Comparison of ENCODE assay signal across 14 cellular contexts in the genomic region with DNA sequence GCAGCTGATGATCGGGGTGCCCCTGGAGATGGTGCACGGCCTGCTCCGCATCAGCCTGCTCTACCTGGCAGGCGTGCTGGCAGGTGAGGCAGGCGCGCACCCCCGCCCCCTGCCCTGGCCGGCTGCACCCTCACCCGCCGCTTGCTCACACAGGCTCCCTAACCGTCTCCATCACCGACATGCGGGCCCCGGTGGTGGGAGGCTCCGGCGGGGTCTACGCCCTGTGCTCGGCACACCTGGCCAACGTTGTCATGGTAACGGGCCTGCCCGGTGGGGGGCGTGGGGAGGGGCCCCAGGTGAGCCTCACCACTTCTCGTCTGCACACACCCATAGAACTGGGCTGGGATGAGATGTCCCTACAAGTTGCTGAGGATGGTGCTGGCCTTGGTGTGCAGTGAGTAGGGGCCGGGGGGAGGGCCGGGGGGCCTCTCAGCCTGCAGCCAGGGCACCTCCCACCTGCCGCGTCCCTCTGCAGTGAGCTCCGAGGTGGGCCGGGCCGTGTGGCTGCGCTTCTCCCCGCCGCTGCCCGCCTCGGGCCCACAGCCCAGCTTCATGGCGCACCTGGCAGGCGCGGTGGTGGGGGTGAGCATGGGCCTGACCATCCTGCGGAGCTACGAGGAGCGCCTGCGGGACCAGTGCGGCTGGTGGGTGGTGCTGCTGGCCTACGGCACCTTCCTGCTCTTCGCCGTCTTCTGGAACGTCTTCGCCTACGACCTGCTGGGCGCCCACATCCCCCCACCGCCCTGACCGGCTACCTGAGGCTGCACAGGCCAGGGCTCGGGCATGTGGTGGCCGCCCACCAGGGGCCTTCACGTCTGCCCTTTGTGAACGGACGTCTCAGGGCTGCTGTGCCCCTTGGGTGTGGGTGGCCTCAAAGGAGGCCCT. TPM values are rescaled to one million over a fixed set of nuclear protein-coding genes. Genes with fewer than 3 reads are reported as not detected.
DNase-seq lines count a peak whose midpoint lies in the region; ATAC-seq and TF ChIP-seq lines count a peak whose summit lies in the region.
"Had no signal": no experiment of that assay in that cellular context is flagged by ENCODE, and none has a peak within 500 bp of the region (broad histone marks: within the 10 kb centered on the region; RNA-seq: fewer than 3 reads in every experiment).

No MANE protein-coding gene starts in this region.

- H3K9me2 ChIP-seq in GM23338 (ENCODE audit: insufficient read depth): no peaks in the 10 kb centered on the region

- H3K4me3 Mint-ChIP-seq in GM23338: peak overlapping the region; percentile 36; the same call in 1 of the 3 replicates
- H3K4me3 Mint-ChIP-seq: activated T-helper 1 cell treated with anti-CD3 and anti-CD28 coated beads, Interleukin-12 subunit alpha, Interleukin-12 subunit beta, Interleukin-2, Interleukin-4 antibody, amounts not matched to agents 30 ng/mL and 10 ng/mL and 1 ng/mL, durations not matched to agents 14 hours and 24 hours and 36 hours had no signal

- peaks cover 20% of the 10 kb centered on the region for H3K27me3 Mint-ChIP-seq in GM23338 (ENCODE audit: insufficient read depth, low read depth, poor library complexity)
- H3K27me3 Mint-ChIP-seq: activated CD4-positive, alpha-beta memory T cell treated with anti-CD3 and anti-CD28 coated beads, Interleukin-2, amount 10 ng/mL, durations not matched to agents 7 days and 5 days had no signal

- peaks cover 31% of the 10 kb centered on the region for H3K4me1 Mint-ChIP-seq in GM23338

- peaks cover 33% of the 10 kb centered on the region for H3F3A ChIP-seq in GM23338 (replicated peaks; ENCODE audit: low read depth)

- H3K9me3 Mint-ChIP-seq in GM23338: no peaks in the 10 kb centered on the region; the same call in 1 of the 3 replicates
- H3K9me3 Mint-ChIP-seq: activated CD4-positive, alpha-beta memory T cell treated with anti-CD3 and anti-CD28 coated beads, Interleukin-2, amount 10 ng/mL, durations not matched to agents 7 days and 5 days; activated T-helper 1 cell treated with anti-CD3 and anti-CD28 coated beads, Interleukin-12 subunit alpha, Interleukin-12 subunit beta, Interleukin-2, Interleukin-4 antibody, amounts not matched to agents 30 ng/mL and 10 ng/mL and 1 ng/mL, durations not matched to agents 14 hours and 24 hours and 36 hours had no signal

- H3K36me3 ChIP-seq in GM23338 (ENCODE audit: insufficient read depth): no peaks in the 10 kb centered on the region; the same call in 1 of the 2 replicates

- H3K4me3 ChIP-seq in GM23338 (peak overlapping the region; percentile 48), epithelial cell of esophagus (ENCODE audit: low read length) (peak overlapping the region; percentile 30), coronary artery (no peak overlapping the region)
- H3K4me3 ChIP-seq: left ventricle myocardium inferior, pancreas had no signal

- TF ChIP-seq CTCF in 22Rv1 (IDR thresholded peaks at IDR 0.05) (no peak), GM23338 (conservative IDR thresholded peaks at IDR 0.05; ENCODE audit: low read depth in 2 of 2) (no peak), epithelial cell of esophagus (IDR thresholded peaks at IDR 0.05; ENCODE audit: insufficient read depth, low read depth, low read length, missing control alignments) (no peak), coronary artery (IDR thresholded peaks at IDR 0.05) (no peak)

- H3K4me1 ChIP-seq in GM23338 (ENCODE audit: insufficient read depth): peaks cover 11% of the 10 kb centered on the region; the same call in 1 of the 2 replicates

- peak overlapping the region; percentile 98 for H3K27ac ChIP-seq in 22Rv1
- no peak overlapping the region for H3K27ac ChIP-seq in GM23338 (ENCODE audit: low read depth)
- no peak overlapping the region for H3K27ac ChIP-seq in coronary artery
- H3K27ac ChIP-seq: left ventricle myocardium inferior, pancreas, WERI-Rb-1 had no signal

- peaks cover 23% of the 10 kb centered on the region for H3K36me3 Mint-ChIP-seq in GM23338 (ENCODE audit: low read depth)

- no peak overlapping the region for H3K27ac Mint-ChIP-seq in GM23338
- H3K27ac Mint-ChIP-seq: activated CD4-positive, alpha-beta memory T cell treated with anti-CD3 and anti-CD28 coated beads, Interleukin-2, amount 10 ng/mL, durations not matched to agents 7 days and 5 days; activated T-helper 1 cell treated with anti-CD3 and anti-CD28 coated beads, Interleukin-12 subunit alpha, Interleukin-12 subunit beta, Interleukin-2, Interleukin-4 antibody, amounts not matched to agents 30 ng/mL and 10 ng/mL and 1 ng/mL, durations not matched to agents 14 hours and 24 hours and 36 hours had no signal

- no peaks in the 10 kb centered on the region for H3K27me3 ChIP-seq in GM23338 (ENCODE audit: insufficient read depth)
- H3K27me3 ChIP-seq: pancreas had no signal

- no peak overlapping the region for H2AFZ ChIP-seq in GM23338

- peak overlapping the region; percentile 74 for H3K4me2 ChIP-seq in GM23338

- ATAC-seq in GM23338 (peak; percentile 21), HG03045 (IDR thresholded peaks at IDR 0.05; ENCODE audit: unreplicated experiment) (no peak), HG02642 (IDR thresholded peaks at IDR 0.05; ENCODE audit: poor library complexity, unreplicated experiment) (no peak)
- ATAC-seq: pancreas had no signal

- H3K79me2 ChIP-seq in GM23338 (replicated peaks; ENCODE audit: insufficient read depth): peaks cover 9% of the 10 kb centered on the region; the same call in 1 of the 2 replicates

- H4K20me1 ChIP-seq in GM23338 (replicated peaks; ENCODE audit: insufficient read depth): peaks cover 16% of the 10 kb centered on the region

- DNase-seq in GM23338 (ENCODE audit: low spot score): peak; percentile 77
- DNase-seq in NCI-H2196 treated with DMSO at 0.1 percent for 48 hours (lab: John Stamatoyannopoulos, UW; ENCODE audit: unreplicated experiment): peak; percentile 33
- DNase-seq in epithelial cell of esophagus (ENCODE audit: low read depth): no peak
- no peak for DNase-seq in midbrain (lab: John Stamatoyannopoulos, UW)
- no peak for DNase-seq in coronary artery (ENCODE audit: low spot score)
- DNase-seq: left ventricle myocardium inferior, NCI-H82, WERI-Rb-1 had no signal

TF ChIP-seq in GM23338, 12 proteins besides CTCF, POLR2A, EP300 and RAD21 (continues in another document):
- TF ChIP-seq JUNB (IDR thresholded peaks at IDR 0.05; ENCODE audit: unreplicated experiment) (no peak), EZH2 (IDR thresholded peaks at IDR 0.05; ENCODE audit: low read depth, unreplicated experiment) (no peak), POLR2AphosphoS5 (IDR thresholded peaks at IDR 0.05; ENCODE audit: low read depth) (no peak; the same call in 1 of the 2 replicates), CREB1 (CRISPR knock-in tag; IDR thresholded peaks at IDR 0.05; ENCODE audit: low read depth) (no peak), EZH2phosphoT487 (IDR thresholded peaks at IDR 0.05; ENCODE audit: unreplicated experiment) (no peak)

RNA-seq across cellular contexts. Expression of a gene that starts 2.1 kb away (rescaled TPM):
- total RNA-seq in GM23338 (2014; rRNA removed; shearing (Covaris generic)): 10.1 and 11.5 TPM in 2 replicates
- 8.4 and 9.2 TPM in 2 replicates for polyA plus RNA-seq in GM23338 (2016; fragmentation: Nextera tagmentation; extraction: Ambion mirVana)

RNA-seq across cellular contexts. Expression of a gene that starts 2.7 kb away (rescaled TPM):
- total RNA-seq in GM23338 (2014; rRNA removed; shearing (Covaris generic)): 108 and 123 TPM in 2 replicates
- polyA plus RNA-seq in GM23338 (2016; fragmentation: Nextera tagmentation; extraction: Ambion mirVana): 91.7 and 107 TPM in 2 replicates

RNA-seq across cellular contexts. Expression of a gene that starts 6.6 kb away (rescaled TPM):
- total RNA-seq in GM23338 (2014; rRNA removed; shearing (Covaris generic)): 79.3 and 82.5 TPM in 2 replicates
- 43.1 and 48.5 TPM in 2 replicates for polyA plus RNA-seq in GM23338 (2016; fragmentation: Nextera tagmentation; extraction: Ambion mirVana)

RNA-seq across cellular contexts. Expression of a gene that starts 9.6 kb away (rescaled TPM):
- 93.8 and 129 TPM in 2 replicates for total RNA-seq in GM23338 (2014; rRNA removed; shearing (Covaris generic))
- 159 and 163 TPM in 2 replicates for polyA plus RNA-seq in GM23338 (2016; fragmentation: Nextera tagmentation; extraction: Ambion mirVana)

RNA-seq across cellular contexts. Expression of a gene that starts 12.7 kb away (rescaled TPM):
- 11.5 and 15.8 TPM in 2 replicates for total RNA-seq in GM23338 (2014; rRNA removed; shearing (Covaris generic))
- polyA plus RNA-seq in GM23338 (2016; fragmentation: Nextera tagmentation; extraction: Ambion mirVana): 7.2 and 8.0 TPM in 2 replicates

Comparison
In these comparisons a context has a peak if more than half of its experiments do, and no peak if none do; other contexts are left out.
1. DNase-seq: peak in GM23338 (single experiment) and NCI-H2196 treated with DMSO at 0.1 percent for 48 hours (single experiment); none in epithelial cell of esophagus (single experiment), midbrain (single experiment) and coronary artery (single experiment).